9 cellular contexts compared by ENCODE assay signal in genomic region chr10:95445223-95445836, GRCh38.
DNase-seq lines count a peak whose midpoint lies in the region; ATAC-seq and TF ChIP-seq lines count a peak whose summit lies in the region.
"Had no signal": no experiment of that assay in that cellular context is flagged by ENCODE, and none has a peak within 500 bp of the region (broad histone marks: within the 10 kb centered on the region; RNA-seq: fewer than 3 reads in every experiment).

No MANE protein-coding gene starts in this region.

- no peak overlapping the region for H3K4me3 Mint-ChIP-seq in nephron

- no peaks in the 10 kb centered on the region for H3K36me3 Mint-ChIP-seq in nephron (ENCODE audit: low read depth)

- H3K4me3 ChIP-seq in AG04449 (ENCODE audit: low read depth, low read length) (no peak overlapping the region), fibroblast of the aortic adventitia (ENCODE audit: low read depth, low read length) (no peak overlapping the region)

- H3K27ac Mint-ChIP-seq in nephron, result peak overlapping the region; percentile 20 to 62 (median 59)

- DNase-seq in AG04449 (ENCODE audit: low read depth, low spot score) (peak; percentile 10), RKO (ENCODE audit: low spot score) (peak; percentile 65), fibroblast of the aortic adventitia (ENCODE audit: low read depth) (peak; percentile 79), NCI-H146 treated with DMSO at 0.1 percent for 48 hours (lab: John Stamatoyannopoulos, UW; ENCODE audit: unreplicated experiment) (no peak), epidermal melanocyte (ENCODE audit: insufficient read length, low spot score) (no peak)
- DNase-seq: activated T-cell treated with anti-CD3 and anti-CD28 coated beads for 4 hours had no signal

- no peaks in the 10 kb centered on the region for H3K27me3 Mint-ChIP-seq in nephron (ENCODE audit: low read depth)

- CTCF ChIA-PET in AG04449 (lab: Yijun Ruan, JAX), result interaction anchor here (0.8 to 11.3 kb wide), 19 partner anchors 8 to 261 kb away, joined by 3 to 166 read pairs (median 4); no protein-coding TSS in a partner anchor

- peaks cover 47% of the 10 kb centered on the region for H3K4me1 Mint-ChIP-seq in nephron

- ATAC-seq in HG03521 (IDR thresholded peaks at IDR 0.05; ENCODE audit: unreplicated experiment), result no peak
- no peak for ATAC-seq in GM21390 (IDR thresholded peaks at IDR 0.05; ENCODE audit: unreplicated experiment)

- POLR2A ChIA-PET in AG04449 (lab: Yijun Ruan, JAX), result interaction anchor here (0.6 kb wide), 1 partner anchor 159 kb away, joined by 3 read pairs; no protein-coding TSS in a partner anchor

- TF ChIP-seq CTCF in AG04449 (IDR thresholded peaks at IDR 0.05; ENCODE audit: insufficient read depth, low read length, missing control alignments) (no peak), fibroblast of the aortic adventitia (IDR thresholded peaks at IDR 0.05; ENCODE audit: insufficient read depth, low read length) (no peak), nephron (IDR thresholded peaks at IDR 0.05; ENCODE audit: unreplicated experiment in 3 of 3) (no peak)

- H3K9me3 Mint-ChIP-seq in nephron, result no peaks in the 10 kb centered on the region

Comparison
In these comparisons a context has a peak if more than half of its experiments do, and no peak if none do; other contexts are left out.
1. DNase-seq: peak in AG04449 (single experiment), RKO (single experiment) and fibroblast of the aortic adventitia (single experiment); none in NCI-H146 treated with DMSO at 0.1 percent for 48 hours (single experiment) and epidermal melanocyte (single experiment).